Comparison of ENCODE assay signal across 8 cellular contexts in genomic region chrX:40543661-40544328, GRCh38. TPM values are rescaled to one million over a fixed set of nuclear protein-coding genes. Genes with fewer than 3 reads are reported as not detected.
DNase-seq lines count a peak whose midpoint lies in the region; ATAC-seq and TF ChIP-seq lines count a peak whose summit lies in the region.

No MANE protein-coding gene starts in this region.

- H3K27me3 ChIP-seq in right atrium auricular region (no peaks in the 10 kb centered on the region), sigmoid colon (no peaks in the 10 kb centered on the region)

- no peak overlapping the region for H3K27ac ChIP-seq in right atrium auricular region
- H3K27ac ChIP-seq in sigmoid colon: no peak overlapping the region

- no peak for TF ChIP-seq POLR2A in sigmoid colon (IDR thresholded peaks at IDR 0.05)

- H3K4me3 ChIP-seq in right atrium auricular region (no peak overlapping the region), sigmoid colon (no peak overlapping the region)

- TF ChIP-seq CTCF in right atrium auricular region (IDR thresholded peaks at IDR 0.05) (peak; percentile 94 to 95), sigmoid colon (IDR thresholded peaks at IDR 0.05) (peak; percentile 41 to 68 (median 56))

- no peak for ATAC-seq in HG02642 (IDR thresholded peaks at IDR 0.05; ENCODE audit: poor library complexity, unreplicated experiment)

- WGBS in sigmoid colon, 2 donors: 4 to 7% methylated on average over 8 of the region's 8 CpGs

- H3K9me3 ChIP-seq in right atrium auricular region: no peaks in the 10 kb centered on the region
- H3K9me3 ChIP-seq in sigmoid colon: no peaks in the 10 kb centered on the region

- intact Hi-C loops in sigmoid colon (cut with DNase I): loop anchor here (5.0 to 10.0 kb wide), 2 partner anchors 39 to 101 kb away; partner anchors contain the start of genes ATP6AP2 and CXorf38

- H3K4me1 ChIP-seq in right atrium auricular region (peaks cover 0 to 7% of the 10 kb centered on the region in 2 donors), sigmoid colon (peaks cover 0 to 13% (median 5%) of the 10 kb centered on the region in 4 donors)

- DNase-seq in ACHN: peak; percentile 14
- peak; percentile 44 for DNase-seq in GM03348 (ENCODE audit: low spot score)
- DNase-seq in NCI-H2107 treated with DMSO at 0.1 percent for 48 hours (lab: John Stamatoyannopoulos, UW; ENCODE audit: unreplicated experiment): peak; percentile 62
- peak; percentile 49 for DNase-seq in amniotic epithelial cell (ENCODE audit: low read depth)
- DNase-seq in right atrium auricular region (ENCODE audit: low spot score): no peak
- no peak for DNase-seq in sigmoid colon
- DNase-seq in activated naive CD4-positive, alpha-beta T cell (lab: John Stamatoyannopoulos, UW): no peak

- no peak for TF ChIP-seq EP300 in sigmoid colon (IDR thresholded peaks at IDR 0.05)

- in situ Hi-C loops in ACHN (cut with HindIII; ENCODE audit: low pct_ligation_motif_present, low pct_unique_long_range_greater_than_20kb, low sequenced_read_pairs): no loop called here

- H3K36me3 ChIP-seq in right atrium auricular region (no peaks in the 10 kb centered on the region), sigmoid colon (no peaks in the 10 kb centered on the region)

RNA-seq across cellular contexts. Expression of gene ATP6AP2, which starts 37.0 kb away (rescaled TPM):
- 10 to 100 TPM; 50.9 to 52.8 TPM for total RNA-seq in right atrium auricular region
- 100 to 1,000 TPM in 2 of 4 donors, 10 to 100 TPM in 2; 86.4 to 121 (median 101) TPM for total RNA-seq in sigmoid colon
- polyA plus RNA-seq in sigmoid colon: 10 to 100 TPM; 16.8 to 60.1 (median 51.1) TPM

Comparison
In these comparisons a context has a peak if more than half of its experiments do, and no peak if none do; other contexts are left out.
1. DNase-seq: peak in ACHN (single experiment), GM03348 (single experiment), NCI-H2107 treated with DMSO at 0.1 percent for 48 hours (single experiment) and amniotic epithelial cell (single experiment); none in right atrium auricular region (single experiment), sigmoid colon (single experiment) and activated naive CD4-positive, alpha-beta T cell (0 of 4).